Comparison of ENCODE assay signal across 25 cellular contexts in the genomic region with DNA sequence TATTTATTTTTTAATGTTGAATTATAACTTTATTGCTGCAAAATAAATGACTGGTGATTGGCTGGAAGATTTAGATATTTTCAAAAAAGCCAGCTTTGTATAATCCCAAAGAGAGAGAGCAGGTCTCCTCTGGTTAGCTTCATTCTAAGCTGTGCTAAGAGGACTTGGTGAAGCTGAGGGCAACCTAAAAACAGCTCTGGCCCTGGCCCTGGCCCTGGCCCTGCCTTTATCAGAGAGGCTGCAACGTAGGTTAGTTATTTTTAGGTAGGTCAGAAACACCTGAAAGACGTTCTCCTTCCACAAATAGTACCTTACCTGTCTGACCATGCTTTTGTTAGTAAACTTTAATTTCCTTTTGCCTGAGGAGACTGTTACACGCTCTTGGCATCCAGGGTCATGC.
"Had no signal": no experiment of that assay in that cellular context is flagged by ENCODE, and none has a peak within 500 bp of the region (broad histone marks: within the 10 kb centered on the region; RNA-seq: fewer than 3 reads in every experiment).

No MANE protein-coding gene starts in this region.

- FAIRE-seq: kidney, small intestine had no signal

- ATAC-seq: activated CD8-positive, alpha-beta memory T cell treated with anti-CD3 and anti-CD28 coated beads, Interleukin-2, amount 10 ng/mL, durations not matched to agents 7 days and 5 days; activated CD8-positive, alpha-beta T cell treated with anti-CD3 and anti-CD28 coated beads for 36 hours; body of pancreas; left lobe of liver; sciatic nerve; T-helper 17 cell; upper lobe of right lung had no signal

- H3K27me3 Mint-ChIP-seq: activated CD8-positive, alpha-beta memory T cell treated with anti-CD3 and anti-CD28 coated beads, Interleukin-2, amount 10 ng/mL, durations not matched to agents 7 days and 5 days; activated CD8-positive, alpha-beta T cell treated with anti-CD3 and anti-CD28 coated beads for 36 hours; dendritic cell treated with granulocyte-macrophage colony-stimulating factor and Interleukin-4, amounts not matched to agents 40 ng/mL and 50 ng/mL, for 4 days; T-helper 17 cell had no signal

- H3K27ac Mint-ChIP-seq: activated CD8-positive, alpha-beta memory T cell treated with anti-CD3 and anti-CD28 coated beads, Interleukin-2, amount 10 ng/mL, durations not matched to agents 7 days and 5 days; activated CD8-positive, alpha-beta T cell treated with anti-CD3 and anti-CD28 coated beads for 36 hours; activated T-helper 1 cell treated with anti-CD3 and anti-CD28 coated beads, Interleukin-12 subunit alpha, Interleukin-12 subunit beta, Interleukin-2, Interleukin-4 antibody, amounts not matched to agents 30 ng/mL and 10 ng/mL and 1 ng/mL, durations not matched to agents 14 hours and 24 hours and 36 hours; dendritic cell treated with granulocyte-macrophage colony-stimulating factor and Interleukin-4, amounts not matched to agents 40 ng/mL and 50 ng/mL, for 4 days; T-helper 17 cell had no signal

- H3K9me3 Mint-ChIP-seq: activated CD8-positive, alpha-beta T cell treated with anti-CD3 and anti-CD28 coated beads for 36 hours; activated T-helper 1 cell treated with anti-CD3 and anti-CD28 coated beads, Interleukin-12 subunit alpha, Interleukin-12 subunit beta, Interleukin-2, Interleukin-4 antibody, amounts not matched to agents 30 ng/mL and 10 ng/mL and 1 ng/mL, durations not matched to agents 14 hours and 24 hours and 36 hours; dendritic cell treated with granulocyte-macrophage colony-stimulating factor and Interleukin-4, amounts not matched to agents 40 ng/mL and 50 ng/mL, for 4 days had no signal

- H3K4me3 Mint-ChIP-seq: activated CD8-positive, alpha-beta memory T cell treated with anti-CD3 and anti-CD28 coated beads, Interleukin-2, amount 10 ng/mL, durations not matched to agents 7 days and 5 days; activated CD8-positive, alpha-beta T cell treated with anti-CD3 and anti-CD28 coated beads for 36 hours; activated T-helper 1 cell treated with anti-CD3 and anti-CD28 coated beads, Interleukin-12 subunit alpha, Interleukin-12 subunit beta, Interleukin-2, Interleukin-4 antibody, amounts not matched to agents 30 ng/mL and 10 ng/mL and 1 ng/mL, durations not matched to agents 14 hours and 24 hours and 36 hours; dendritic cell treated with granulocyte-macrophage colony-stimulating factor and Interleukin-4, amounts not matched to agents 40 ng/mL and 50 ng/mL, for 4 days; T-helper 17 cell had no signal

- H3K4me1 Mint-ChIP-seq: activated CD8-positive, alpha-beta memory T cell treated with anti-CD3 and anti-CD28 coated beads, Interleukin-2, amount 10 ng/mL, durations not matched to agents 7 days and 5 days had no signal

- DNase-seq: activated CD4-positive, alpha-beta T cell treated with anti-CD3 and anti-CD28 coated beads for 48 hours; activated CD4-positive, CD25-positive, alpha-beta regulatory T cell; activated CD8-positive, alpha-beta memory T cell treated with anti-CD3 and anti-CD28 coated beads, Interleukin-2, amount 10 ng/mL, durations not matched to agents 7 days and 5 days; activated CD8-positive, alpha-beta T cell treated with anti-CD3 and anti-CD28 coated beads for 36 hours; activated gamma-delta T cell treated with Interleukin-2 at 50 U/mL for 16 hours; body of pancreas; effector CD8-positive, alpha-beta T cell; erythroblast; foreskin fibroblast; kidney; occipital lobe; posterior cingulate gyrus; small intestine; stimulated activated CD4-positive, alpha-beta T cell treated with anti-CD3 and anti-CD28 coated beads, Interleukin-2, amount 100 ng/mL, for 24 hours; stimulated activated CD8-positive, alpha-beta memory T cell treated with anti-CD3 and anti-CD28 coated beads, Interleukin-4, amount 100 ng/mL, for 48 hours; stimulated activated naive CD4-positive, alpha-beta T cell; substantia nigra; SW 1271; T-helper 17 cell; thyroid gland; upper lobe of right lung had no signal
